In the genomic region with DNA sequence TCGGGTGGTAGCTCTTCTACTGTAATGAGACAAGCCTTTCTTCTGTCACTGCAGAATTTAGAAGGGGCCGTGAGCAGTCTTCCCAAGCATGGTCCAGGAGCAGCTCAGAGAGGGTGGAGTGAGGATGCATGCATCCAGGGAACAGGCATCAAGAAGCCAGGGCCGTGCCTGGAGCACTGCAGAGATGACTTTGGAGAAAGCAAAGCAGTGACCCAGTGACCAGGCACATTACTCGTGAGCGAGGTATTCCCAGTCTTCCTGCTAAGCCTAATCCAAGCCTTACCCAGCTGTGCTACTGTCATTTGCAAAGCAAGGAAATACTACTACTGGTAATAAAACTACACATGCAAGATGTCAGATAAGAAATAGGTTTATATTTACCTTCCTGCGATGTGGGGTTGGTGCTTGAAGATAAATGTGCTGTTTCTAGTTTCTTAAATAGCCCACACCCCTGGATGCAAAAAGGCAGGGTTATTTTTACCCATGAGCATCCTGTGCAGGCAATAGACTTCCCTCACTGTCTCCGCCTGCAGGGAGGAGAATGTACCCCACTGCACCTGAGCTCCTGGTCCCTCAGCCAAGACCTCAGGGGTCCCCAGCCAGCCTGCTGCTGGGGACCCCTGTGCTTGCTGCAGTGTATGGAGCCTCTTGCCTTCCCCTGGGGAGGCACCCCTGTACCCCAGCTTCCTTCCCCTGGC, we compare ENCODE assay signal across 1 cellular context.
TF ChIP-seq lines count a peak whose summit lies in the region.

No MANE protein-coding gene starts in this region.

TF ChIP-seq in H1, 55 proteins besides CTCF, POLR2A, EP300 and RAD21 (continued from another document):
- TF ChIP-seq, protein P1, sequence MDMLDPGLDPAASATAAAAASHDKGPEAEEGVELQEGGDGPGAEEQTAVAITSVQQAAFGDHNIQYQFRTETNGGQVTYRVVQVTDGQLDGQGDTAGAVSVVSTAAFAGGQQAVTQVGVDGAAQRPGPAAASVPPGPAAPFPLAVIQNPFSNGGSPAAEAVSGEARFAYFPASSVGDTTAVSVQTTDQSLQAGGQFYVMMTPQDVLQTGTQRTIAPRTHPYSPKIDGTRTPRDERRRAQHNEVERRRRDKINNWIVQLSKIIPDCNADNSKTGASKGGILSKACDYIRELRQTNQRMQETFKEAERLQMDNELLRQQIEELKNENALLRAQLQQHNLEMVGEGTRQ (IDR thresholded peaks at IDR 0.05; ENCODE audit: low read length) = no peak
